26 cellular contexts compared by ENCODE assay signal in genomic region chr18:76896677-76897076, GRCh38.
"Had no signal": no experiment of that assay in that cellular context is flagged by ENCODE, and none has a peak within 500 bp of the region (broad histone marks: within the 10 kb centered on the region; RNA-seq: fewer than 3 reads in every experiment).

No MANE protein-coding gene starts in this region.

- H3K9me3 ChIP-seq: colonic mucosa, esophagus squamous epithelium, left lung, prostate gland, sigmoid colon, testis, tibial artery, upper lobe of left lung, uterus had no signal

- H2AFZ ChIP-seq: parathyroid adenoma had no signal

- DNase-seq: colonic mucosa; effector CD8-positive, alpha-beta T cell; esophagus squamous epithelium; foreskin melanocyte; glutamatergic neuron; heart right ventricle; hippocampal formation; left cardiac atrium; left lung; mesendoderm; natural killer cell; right cardiac atrium; sigmoid colon; stimulated activated CD4-positive, alpha-beta T cell treated with anti-CD3 and anti-CD28 coated beads, Interleukin-2, amount 100 ng/mL, for 24 hours; stimulated activated CD4-positive, alpha-beta T cell treated with anti-CD3 and anti-CD28 coated beads, Interleukin-4, amount 100 ng/mL, for 24 hours; stimulated activated naive CD4-positive, alpha-beta T cell treated with Interleukin-2 at 50 U/mL for 16 hours; substantia nigra; testis; tibial artery; upper lobe of left lung; uterus had no signal

- H3K4me3 Mint-ChIP-seq: dendritic cell treated with granulocyte-macrophage colony-stimulating factor and Interleukin-4, amounts not matched to agents 40 ng/mL and 50 ng/mL, for 4 days; natural killer cell; neural crest cell; stimulated activated effector memory CD8-positive, alpha-beta T cell treated with anti-CD3 and anti-CD28 coated beads, Interleukin-12 subunit alpha, Interleukin-12 subunit beta, amount 100 ng/mL, for 72 hours had no signal

- H3K27me3 Mint-ChIP-seq: dendritic cell treated with granulocyte-macrophage colony-stimulating factor and Interleukin-4, amounts not matched to agents 40 ng/mL and 50 ng/mL, for 4 days had no signal

- H3K9ac ChIP-seq: parathyroid adenoma had no signal

- H3K27me3 ChIP-seq: colonic mucosa, esophagus squamous epithelium, heart right ventricle, left lung, sigmoid colon, testis, tibial artery, upper lobe of left lung, uterus had no signal

- H3K4me1 ChIP-seq: colonic mucosa, esophagus squamous epithelium, heart right ventricle, left lung, parathyroid adenoma, prostate gland, sigmoid colon, testis, tibial artery, upper lobe of left lung, uterus had no signal

- ATAC-seq: left cardiac atrium; left lung; stimulated activated effector memory CD8-positive, alpha-beta T cell treated with anti-CD3 and anti-CD28 coated beads, Interleukin-12 subunit alpha, Interleukin-12 subunit beta, amount 100 ng/mL, for 72 hours had no signal

- H3K4me3 ChIP-seq: colonic mucosa, esophagus squamous epithelium, heart right ventricle, left lung, prostate gland, sigmoid colon, testis, tibial artery, upper lobe of left lung, uterus had no signal

- H3K36me3 ChIP-seq: uterus had no signal

- H3K27ac ChIP-seq: colonic mucosa, esophagus squamous epithelium, heart right ventricle, left lung, parathyroid adenoma, prostate gland, sigmoid colon, testis, tibial artery, upper lobe of left lung, uterus had no signal

- H3K27ac Mint-ChIP-seq: dendritic cell treated with granulocyte-macrophage colony-stimulating factor and Interleukin-4, amounts not matched to agents 40 ng/mL and 50 ng/mL, for 4 days; natural killer cell; stimulated activated effector memory CD8-positive, alpha-beta T cell treated with anti-CD3 and anti-CD28 coated beads, Interleukin-12 subunit alpha, Interleukin-12 subunit beta, amount 100 ng/mL, for 72 hours had no signal

- H3K9me3 Mint-ChIP-seq: dendritic cell treated with granulocyte-macrophage colony-stimulating factor and Interleukin-4, amounts not matched to agents 40 ng/mL and 50 ng/mL, for 4 days; natural killer cell; neural crest cell; stimulated activated effector memory CD8-positive, alpha-beta T cell treated with anti-CD3 and anti-CD28 coated beads, Interleukin-12 subunit alpha, Interleukin-12 subunit beta, amount 100 ng/mL, for 72 hours had no signal

- H3K4me1 Mint-ChIP-seq: natural killer cell; stimulated activated effector memory CD8-positive, alpha-beta T cell treated with anti-CD3 and anti-CD28 coated beads, Interleukin-12 subunit alpha, Interleukin-12 subunit beta, amount 100 ng/mL, for 72 hours had no signal
